In genomic region chr20:2775139-2775538, GRCh38 we compare ENCODE assay signal across 25 cellular contexts. TPM values are rescaled to one million over a fixed set of nuclear protein-coding genes. Genes with fewer than 3 reads are reported as not detected.
"Had no signal": no experiment of that assay in that cellular context is flagged by ENCODE, and none has a peak within 500 bp of the region (broad histone marks: within the 10 kb centered on the region; RNA-seq: fewer than 3 reads in every experiment).

No MANE protein-coding gene starts in this region.

- H3K36me3 ChIP-seq: heart left ventricle, neural progenitor cell, ovary had no signal

- H3K9ac ChIP-seq: neural progenitor cell had no signal

- H3K4me1 ChIP-seq: heart left ventricle, neural progenitor cell had no signal

- H3K4me3 Mint-ChIP-seq: endodermal cell; natural killer cell treated with Interleukin-12 subunit alpha and Interleukin-12 subunit beta and Interleukin-15 and Interleukin-18, amount 100 ng/mL, for 72 hours; neural progenitor cell had no signal

- H3K4me1 Mint-ChIP-seq: neural progenitor cell had no signal

- H2AFZ ChIP-seq: neural progenitor cell had no signal

- DNase-seq: dermis blood vessel endothelial cell; endodermal cell; erythroblast; heart left ventricle; hippocampal formation; left colon; left ventricle myocardium superior; mesenchymal stem cell; midbrain; nucleus accumbens; ovary; right cardiac atrium; small intestine; stimulated activated CD4-positive, alpha-beta T cell treated with anti-CD3 and anti-CD28 coated beads, Interleukin-12 subunit alpha, Interleukin-12 subunit beta, amount 100 ng/mL, for 4 hours; stimulated activated naive CD4-positive, alpha-beta T cell treated with Interleukin-2 at 50 U/mL for 16 hours; trophoblast cell had no signal

- H3K27ac ChIP-seq: heart left ventricle, neural progenitor cell, ovary had no signal

- H3K4me2 ChIP-seq: neural progenitor cell had no signal

- ATAC-seq: heart left ventricle; left colon; left ventricle myocardium superior; natural killer cell treated with Interleukin-12 subunit alpha and Interleukin-12 subunit beta and Interleukin-15 and Interleukin-18, amount 100 ng/mL, for 72 hours; right cardiac atrium had no signal

- H3K36me3 Mint-ChIP-seq: natural killer cell treated with Interleukin-12 subunit alpha and Interleukin-12 subunit beta and Interleukin-15 and Interleukin-18, amount 100 ng/mL, for 72 hours; neural progenitor cell had no signal

- H3K9me3 Mint-ChIP-seq: endodermal cell; natural killer cell treated with Interleukin-12 subunit alpha and Interleukin-12 subunit beta and Interleukin-15 and Interleukin-18, amount 100 ng/mL, for 72 hours had no signal

- H3K27me3 ChIP-seq: neural progenitor cell, ovary had no signal

- H3K4me3 ChIP-seq: heart left ventricle, lung, neural progenitor cell, ovary had no signal

- FAIRE-seq: endothelial cell of umbilical vein, frontal cortex, small intestine had no signal

- H3K27ac Mint-ChIP-seq: endodermal cell; natural killer cell treated with Interleukin-12 subunit alpha and Interleukin-12 subunit beta and Interleukin-15 and Interleukin-18, amount 100 ng/mL, for 72 hours; neural progenitor cell; progenitor cell of endocrine pancreas had no signal

RNA-seq across cellular contexts. Expression of gene C20orf141, which starts 39.6 kb away (rescaled TPM):
- total RNA-seq: dermis blood vessel endothelial cell; endodermal cell; endothelial cell of umbilical vein; frontal cortex; glomerular endothelial cell; heart left ventricle; kidney epithelial cell; left colon; left ventricle myocardium superior; lung; natural killer cell treated with Interleukin-12 subunit alpha and Interleukin-12 subunit beta and Interleukin-15 and Interleukin-18, amount 100 ng/mL, for 72 hours; progenitor cell of endocrine pancreas; right cardiac atrium; urinary bladder had no signal
- polyA plus RNA-seq: endothelial cell of umbilical vein, heart left ventricle, lung, ovary, right cardiac atrium, small intestine, urinary bladder had no signal

RNA-seq across cellular contexts. Expression of gene TMEM239, which starts 41.0 kb away (rescaled TPM):
- total RNA-seq: dermis blood vessel endothelial cell; endodermal cell; endothelial cell of umbilical vein; frontal cortex; glomerular endothelial cell; heart left ventricle; kidney epithelial cell; left colon; left ventricle myocardium superior; lung; natural killer cell treated with Interleukin-12 subunit alpha and Interleukin-12 subunit beta and Interleukin-15 and Interleukin-18, amount 100 ng/mL, for 72 hours; ovary; progenitor cell of endocrine pancreas; right cardiac atrium; urinary bladder had no signal
- polyA plus RNA-seq: endothelial cell of umbilical vein, heart left ventricle, lung, ovary, right cardiac atrium, small intestine, urinary bladder had no signal
